ENCODE assay signal across 25 cellular contexts in genomic region chr5:87009146-87009545, GRCh38.
A peak's percentile ranks its signal among the peaks of the same experiment; 100 is the strongest.
DNase-seq lines count a peak whose midpoint lies in the region; ATAC-seq and TF ChIP-seq lines count a peak whose summit lies in the region.
"Had no signal": no experiment of that assay in that cellular context is flagged by ENCODE, and none has a peak within 500 bp of the region (broad histone marks: within the 10 kb centered on the region; RNA-seq: fewer than 3 reads in every experiment).

No MANE protein-coding gene starts in this region.

- peak; percentile 11 for DNase-seq in NCI-H226
- DNase-seq in brain microvascular endothelial cell: peak; percentile 7
- DNase-seq in iris pigment epithelial cell (ENCODE audit: low read depth): peak; percentile 69
- DNase-seq in middle frontal gyrus (ENCODE audit: extremely low spot score, low spot score): no peak
- DNase-seq: activated CD4-positive, alpha-beta T cell treated with anti-CD3 and anti-CD28 coated beads for 48 hours; activated CD8-positive, alpha-beta memory T cell treated with anti-CD3 and anti-CD28 coated beads for 24 hours; activated T-cell treated with anti-CD3 and anti-CD28 coated beads for 4 hours; Caco-2; central memory CD4-positive, alpha-beta T cell; DMS79 treated with DMSO at 0.1 percent for 48 hours; endodermal cell; naive thymus-derived CD4-positive, alpha-beta T cell; NCI-H146; NCI-H2107; NCI-H748 treated with DMSO at 0.1 percent for 48 hours; occipital lobe; SJCRH30; substantia nigra; T-cell; trophoblast cell had no signal

- no peak overlapping the region for H3K27ac ChIP-seq in brain microvascular endothelial cell
- H3K27ac ChIP-seq: SJCRH30 had no signal

- H3K27me3 ChIP-seq in brain microvascular endothelial cell (replicated peaks): no peaks in the 10 kb centered on the region
- H3K27me3 ChIP-seq: SJCRH30 had no signal

- ATAC-seq in GM19455 (IDR thresholded peaks at IDR 0.05; ENCODE audit: unreplicated experiment): no peak
- no peak for ATAC-seq in HG02852 (IDR thresholded peaks at IDR 0.05; ENCODE audit: unreplicated experiment)
- no peak for ATAC-seq in HG02884 (IDR thresholded peaks at IDR 0.05; ENCODE audit: unreplicated experiment)
- ATAC-seq: GM23338; naive thymus-derived CD4-positive, alpha-beta T cell; stimulated activated memory B cell treated with anti-CD40 and anti-IgM and Interleukin-4, amounts not matched to agents 10 μg/mL and 1 μg/mL and 100 μg/mL, for 72 hours; T-cell had no signal

- TF ChIP-seq CTCF in brain microvascular endothelial cell (IDR thresholded peaks at IDR 0.05; ENCODE audit: low read depth, low read length, missing control alignments): no peak

- no peak overlapping the region for H3K4me3 ChIP-seq in brain microvascular endothelial cell (ENCODE audit: low read depth, low read length)
- H3K4me3 ChIP-seq: GM23338, SJCRH30 had no signal

- H3K36me3 ChIP-seq in brain microvascular endothelial cell (replicated peaks): no peaks in the 10 kb centered on the region
- H3K36me3 ChIP-seq: SJCRH30 had no signal

- in situ Hi-C loops in brain microvascular endothelial cell (cut with HindIII; ENCODE audit: low pct_ligation_motif_present, low sequenced_read_pairs): no loop called here
